9 cellular contexts compared by ENCODE assay signal in the genomic region with DNA sequence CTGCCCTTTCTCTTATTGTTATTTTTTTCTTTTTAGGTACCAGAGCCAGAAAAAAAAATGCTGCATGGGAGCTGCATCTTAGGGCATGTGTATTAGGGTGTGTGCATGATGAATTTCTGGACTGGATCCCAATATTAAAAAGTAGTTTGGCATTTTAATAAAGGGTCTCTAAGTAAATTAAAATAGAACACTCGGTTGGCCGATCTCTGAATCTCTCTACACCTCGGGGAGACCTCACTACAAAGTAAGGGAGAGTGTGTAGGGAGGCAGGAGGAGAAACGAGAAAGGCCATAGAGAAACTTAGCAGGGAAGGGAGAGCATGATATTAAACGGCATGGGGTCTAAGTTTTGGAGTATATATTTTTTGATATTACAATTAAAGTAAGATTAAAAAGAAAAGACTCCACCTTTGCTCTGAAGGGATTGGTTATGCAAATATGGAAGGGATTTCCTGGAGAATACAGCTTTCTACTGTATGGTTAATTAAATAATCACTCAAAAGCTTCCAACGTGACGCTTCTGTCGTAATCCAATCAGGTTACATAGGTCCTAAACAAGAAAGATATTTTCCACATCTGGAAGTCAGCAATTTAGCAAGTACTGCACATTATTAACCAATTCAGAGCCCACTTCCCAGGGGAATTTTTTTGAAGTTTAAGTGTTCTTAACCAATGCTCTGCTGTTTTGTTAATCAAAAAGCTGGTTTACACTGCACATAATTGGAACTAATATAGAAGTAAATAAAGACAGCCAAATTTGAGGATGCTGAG. TPM values are rescaled to one million over a fixed set of nuclear protein-coding genes. Genes with fewer than 3 reads are reported as not detected.
DNase-seq lines count a peak whose midpoint lies in the region; ATAC-seq, FAIRE-seq and TF ChIP-seq lines count a peak whose summit lies in the region.
"Had no signal": no experiment of that assay in that cellular context is flagged by ENCODE, and none has a peak within 500 bp of the region (broad histone marks: within the 10 kb centered on the region; RNA-seq: fewer than 3 reads in every experiment).

No MANE protein-coding gene starts in this region.

- TF ChIP-seq EP300 in upper lobe of left lung (IDR thresholded peaks at IDR 0.05), result no peak

- FAIRE-seq in urothelium cell line (lab: Jason Lieb, UNC), result no peak

- H3K27ac ChIP-seq in upper lobe of left lung, result peak overlapping the region; percentile 96 to 99 (median 98)

- no peak for TF ChIP-seq POLR2A in upper lobe of left lung (IDR thresholded peaks at IDR 0.05)

- 24 to 36% methylated on average over 8 of the region's 8 CpGs for WGBS in upper lobe of left lung, 2 donors

- peaks cover 2% of the 10 kb centered on the region for H3K36me3 Mint-ChIP-seq in activated naive CD8-positive, alpha-beta T cell
- peaks cover 2% of the 10 kb centered on the region for H3K36me3 Mint-ChIP-seq in activated naive CD8-positive, alpha-beta T cell treated with anti-CD3 and anti-CD28 coated beads for 36 hours

- H3K4me3 ChIP-seq in choroid plexus epithelial cell (ENCODE audit: low read depth, low read length), result peak overlapping the region; percentile 88
- peak overlapping the region in 3 of 4 donors; percentile 57 to 67 (median 60) for H3K4me3 ChIP-seq in upper lobe of left lung

- peaks cover 30% of the 10 kb centered on the region for H3K4me1 Mint-ChIP-seq in activated naive CD8-positive, alpha-beta T cell (ENCODE audit: low read depth)
- H3K4me1 Mint-ChIP-seq in activated naive CD8-positive, alpha-beta T cell treated with anti-CD3 and anti-CD28 coated beads for 36 hours, result peaks cover 14% of the 10 kb centered on the region

- ATAC-seq in upper lobe of left lung (ENCODE audit: low FRiP score in 2 of 2), result peak in 1 of 2 donors; percentile 14

- H3K9me3 ChIP-seq in upper lobe of left lung, result no peaks in the 10 kb centered on the region

- DNase-seq in activated naive CD8-positive, alpha-beta T cell treated with anti-CD3 and anti-CD28 coated beads for 36 hours, result no peak
- DNase-seq in choroid plexus epithelial cell (ENCODE audit: low read depth), result peak; percentile 95
- peak; percentile 73 for DNase-seq in medulla oblongata (ENCODE audit: extremely low spot score)
- no peak for DNase-seq in upper lobe of left lung
- DNase-seq in ureter (ENCODE audit: low spot score), result no peak
- DNase-seq in urothelium cell line (ENCODE audit: low spot score), result no peak
- no peak for DNase-seq in cerebellum (ENCODE audit: low spot score)
- DNase-seq: NCI-H1092 had no signal

- H3K27me3 ChIP-seq in upper lobe of left lung, result peaks cover 0 to 4% (median 2%) of the 10 kb centered on the region in 4 donors

- H3K36me3 ChIP-seq in upper lobe of left lung, result no peaks in the 10 kb centered on the region

- TF ChIP-seq CTCF in choroid plexus epithelial cell (conservative IDR thresholded peaks at IDR 0.05; ENCODE audit: low read depth, low read length) (no peak), upper lobe of left lung (IDR thresholded peaks at IDR 0.05) (no peak)

- H3K4me1 ChIP-seq in upper lobe of left lung, result peaks cover 5 to 23% (median 15%) of the 10 kb centered on the region in 4 donors

- peaks cover 37% of the 10 kb centered on the region for H3K27me3 Mint-ChIP-seq in activated naive CD8-positive, alpha-beta T cell
- peaks cover 18% of the 10 kb centered on the region for H3K27me3 Mint-ChIP-seq in activated naive CD8-positive, alpha-beta T cell treated with anti-CD3 and anti-CD28 coated beads for 36 hours

- H3K9me3 Mint-ChIP-seq in activated naive CD8-positive, alpha-beta T cell (ENCODE audit: low read depth), result no peaks in the 10 kb centered on the region
- no peaks in the 10 kb centered on the region for H3K9me3 Mint-ChIP-seq in activated naive CD8-positive, alpha-beta T cell treated with anti-CD3 and anti-CD28 coated beads for 36 hours

- peak overlapping the region; percentile 59 for H3K4me3 Mint-ChIP-seq in activated naive CD8-positive, alpha-beta T cell
- H3K4me3 Mint-ChIP-seq in activated naive CD8-positive, alpha-beta T cell treated with anti-CD3 and anti-CD28 coated beads for 36 hours, result no peak overlapping the region

- no peak overlapping the region for H3K27ac Mint-ChIP-seq in activated naive CD8-positive, alpha-beta T cell
- H3K27ac Mint-ChIP-seq in activated naive CD8-positive, alpha-beta T cell treated with anti-CD3 and anti-CD28 coated beads for 36 hours, result no peak overlapping the region

RNA-seq across cellular contexts. Expression of gene ZEB2, which starts 1.0 kb away (rescaled TPM):
- total RNA-seq in activated naive CD8-positive, alpha-beta T cell treated with anti-CD3 and anti-CD28 coated beads for 36 hours, result 10 to 100 TPM in 1 of 2 experiments, 1 to 10 TPM in 1; 9.0 to 10.5 TPM
- total RNA-seq in upper lobe of left lung (100 to 1,000 TPM; 104 to 237 (median 148) TPM), ureter (92.4 TPM), cerebellum (107 TPM)

Comparison
In these comparisons a context has a peak if more than half of its experiments do, and no peak if none do; other contexts are left out.
1. DNase-seq: peak in choroid plexus epithelial cell (single experiment) and medulla oblongata (single experiment); none in activated naive CD8-positive, alpha-beta T cell treated with anti-CD3 and anti-CD28 coated beads for 36 hours (single experiment), upper lobe of left lung (0 of 2), ureter (single experiment), urothelium cell line (single experiment) and cerebellum (single experiment).